2 cellular contexts compared by ENCODE assay signal in the genomic region with DNA sequence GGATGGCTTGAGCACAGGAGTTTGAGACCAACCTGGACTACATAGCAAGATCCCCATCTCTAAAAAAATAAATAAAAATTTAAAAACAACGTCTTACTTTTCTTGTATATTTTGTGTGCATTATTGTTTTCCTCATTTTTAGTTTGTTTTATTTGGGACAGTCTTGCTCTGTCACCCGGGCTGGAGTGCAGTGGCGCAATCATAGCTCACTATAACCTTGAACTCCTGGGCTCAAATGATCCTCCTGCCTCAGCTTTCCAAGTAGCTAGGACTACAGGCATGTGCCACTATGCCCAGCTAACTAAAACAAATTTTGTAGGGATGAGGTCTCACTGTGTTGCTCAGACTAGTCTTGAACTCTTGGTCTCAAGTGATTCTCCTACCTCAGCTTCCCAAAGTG.
TF ChIP-seq lines count a peak whose summit lies in the region.

No MANE protein-coding gene starts in this region.

TF ChIP-seq in K562, 482 proteins besides CTCF, POLR2A, EP300 and RAD21:
- TF ChIP-seq, protein P1, sequence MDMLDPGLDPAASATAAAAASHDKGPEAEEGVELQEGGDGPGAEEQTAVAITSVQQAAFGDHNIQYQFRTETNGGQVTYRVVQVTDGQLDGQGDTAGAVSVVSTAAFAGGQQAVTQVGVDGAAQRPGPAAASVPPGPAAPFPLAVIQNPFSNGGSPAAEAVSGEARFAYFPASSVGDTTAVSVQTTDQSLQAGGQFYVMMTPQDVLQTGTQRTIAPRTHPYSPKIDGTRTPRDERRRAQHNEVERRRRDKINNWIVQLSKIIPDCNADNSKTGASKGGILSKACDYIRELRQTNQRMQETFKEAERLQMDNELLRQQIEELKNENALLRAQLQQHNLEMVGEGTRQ (CRISPR knock-in tag; IDR thresholded peaks at IDR 0.05) = no peak
- no peak for TF ChIP-seq NEUROD1 (IDR thresholded peaks at IDR 0.05; ENCODE audit: borderline replicate concordance, low read depth, low read length, partially characterized antibody)
- no peak for TF ChIP-seq POU5F1 (IDR thresholded peaks at IDR 0.05; ENCODE audit: borderline replicate concordance, low read depth, low read length, partially characterized antibody)
- TF ChIP-seq, protein P2, sequence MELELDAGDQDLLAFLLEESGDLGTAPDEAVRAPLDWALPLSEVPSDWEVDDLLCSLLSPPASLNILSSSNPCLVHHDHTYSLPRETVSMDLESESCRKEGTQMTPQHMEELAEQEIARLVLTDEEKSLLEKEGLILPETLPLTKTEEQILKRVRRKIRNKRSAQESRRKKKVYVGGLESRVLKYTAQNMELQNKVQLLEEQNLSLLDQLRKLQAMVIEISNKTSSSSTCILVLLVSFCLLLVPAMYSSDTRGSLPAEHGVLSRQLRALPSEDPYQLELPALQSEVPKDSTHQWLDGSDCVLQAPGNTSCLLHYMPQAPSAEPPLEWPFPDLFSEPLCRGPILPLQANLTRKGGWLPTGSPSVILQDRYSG (tag; conservative IDR thresholded peaks at IDR 0.05; ENCODE audit: low read depth) = no peak
- no peak for TF ChIP-seq RAD51 (IDR thresholded peaks at IDR 0.05; ENCODE audit: borderline replicate concordance, low read depth)
- no peak for TF ChIP-seq STAT5A (IDR thresholded peaks at IDR 0.05; ENCODE audit: borderline replicate concordance, low read length)
- no peak for TF ChIP-seq XRCC5 (IDR thresholded peaks at IDR 0.05; ENCODE audit: low read depth, low read length)
- no peak for TF ChIP-seq NBN (IDR thresholded peaks at IDR 0.05; ENCODE audit: low read depth)
- no peak for TF ChIP-seq ELF4 (CRISPR knock-in tag; IDR thresholded peaks at IDR 0.05)
- no peak for TF ChIP-seq MCM7 (IDR thresholded peaks at IDR 0.05)
- TF ChIP-seq ZSCAN29 (IDR thresholded peaks at IDR 0.05) = no peak
- no peak for TF ChIP-seq SMAD1 (IDR thresholded peaks at IDR 0.05; ENCODE audit: low read depth, low read length, partially characterized antibody)

TF ChIP-seq in liver, 16 proteins besides CTCF, POLR2A, EP300 and RAD21:
- no peak for TF ChIP-seq FOXA1 (IDR thresholded peaks at IDR 0.05)
- peak in 1 of 2 donors; percentile 33 for TF ChIP-seq EGR1 (IDR thresholded peaks at IDR 0.05; ENCODE audit: low read depth in 2 of 2)
- TF ChIP-seq, protein P3, sequence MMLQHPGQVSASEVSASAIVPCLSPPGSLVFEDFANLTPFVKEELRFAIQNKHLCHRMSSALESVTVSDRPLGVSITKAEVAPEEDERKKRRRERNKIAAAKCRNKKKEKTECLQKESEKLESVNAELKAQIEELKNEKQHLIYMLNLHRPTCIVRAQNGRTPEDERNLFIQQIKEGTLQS (IDR thresholded peaks at IDR 0.05) = peak; percentile 24
- peak; percentile 62 to 84 for TF ChIP-seq JUND (IDR thresholded peaks at IDR 0.05)
- TF ChIP-seq, protein P4, sequence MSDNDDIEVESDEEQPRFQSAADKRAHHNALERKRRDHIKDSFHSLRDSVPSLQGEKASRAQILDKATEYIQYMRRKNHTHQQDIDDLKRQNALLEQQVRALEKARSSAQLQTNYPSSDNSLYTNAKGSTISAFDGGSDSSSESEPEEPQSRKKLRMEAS (IDR thresholded peaks at IDR 0.05) = peak; percentile 80
- TF ChIP-seq SP1 (IDR thresholded peaks at IDR 0.05) = peak; percentile 67
- TF ChIP-seq FOXA2 (IDR thresholded peaks at IDR 0.05) = no peak
- TF ChIP-seq TAF1 (conservative IDR thresholded peaks at IDR 0.05) = no peak
- TF ChIP-seq YY1 (IDR thresholded peaks at IDR 0.05) = peak; percentile 46
- peak; percentile 90 to 94 for TF ChIP-seq HNF4A (conservative IDR thresholded peaks at IDR 0.05)
- TF ChIP-seq GABPA (IDR thresholded peaks at IDR 0.05 in 1 of 2, conservative IDR thresholded peaks at IDR 0.05 in 1 of 2) = no peak
- TF ChIP-seq NR2F2 (IDR thresholded peaks at IDR 0.05) = peak; percentile 32
- TF ChIP-seq, protein P5, sequence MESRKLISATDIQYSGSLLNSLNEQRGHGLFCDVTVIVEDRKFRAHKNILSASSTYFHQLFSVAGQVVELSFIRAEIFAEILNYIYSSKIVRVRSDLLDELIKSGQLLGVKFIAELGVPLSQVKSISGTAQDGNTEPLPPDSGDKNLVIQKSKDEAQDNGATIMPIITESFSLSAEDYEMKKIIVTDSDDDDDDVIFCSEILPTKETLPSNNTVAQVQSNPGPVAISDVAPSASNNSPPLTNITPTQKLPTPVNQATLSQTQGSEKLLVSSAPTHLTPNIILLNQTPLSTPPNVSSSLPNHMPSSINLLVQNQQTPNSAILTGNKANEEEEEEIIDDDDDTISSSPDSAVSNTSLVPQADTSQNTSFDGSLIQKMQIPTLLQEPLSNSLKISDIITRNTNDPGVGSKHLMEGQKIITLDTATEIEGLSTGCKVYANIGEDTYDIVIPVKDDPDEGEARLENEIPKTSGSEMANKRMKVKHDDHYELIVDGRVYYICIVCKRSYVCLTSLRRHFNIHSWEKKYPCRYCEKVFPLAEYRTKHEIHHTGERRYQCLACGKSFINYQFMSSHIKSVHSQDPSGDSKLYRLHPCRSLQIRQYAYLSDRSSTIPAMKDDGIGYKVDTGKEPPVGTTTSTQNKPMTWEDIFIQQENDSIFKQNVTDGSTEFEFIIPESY (IDR thresholded peaks at IDR 0.05) = peak; percentile 64
- peak; percentile 20 for TF ChIP-seq HNF4G (IDR thresholded peaks at IDR 0.05)
- peak; percentile 88 to 90 for TF ChIP-seq RXRA (IDR thresholded peaks at IDR 0.05)
- TF ChIP-seq, protein P6, sequence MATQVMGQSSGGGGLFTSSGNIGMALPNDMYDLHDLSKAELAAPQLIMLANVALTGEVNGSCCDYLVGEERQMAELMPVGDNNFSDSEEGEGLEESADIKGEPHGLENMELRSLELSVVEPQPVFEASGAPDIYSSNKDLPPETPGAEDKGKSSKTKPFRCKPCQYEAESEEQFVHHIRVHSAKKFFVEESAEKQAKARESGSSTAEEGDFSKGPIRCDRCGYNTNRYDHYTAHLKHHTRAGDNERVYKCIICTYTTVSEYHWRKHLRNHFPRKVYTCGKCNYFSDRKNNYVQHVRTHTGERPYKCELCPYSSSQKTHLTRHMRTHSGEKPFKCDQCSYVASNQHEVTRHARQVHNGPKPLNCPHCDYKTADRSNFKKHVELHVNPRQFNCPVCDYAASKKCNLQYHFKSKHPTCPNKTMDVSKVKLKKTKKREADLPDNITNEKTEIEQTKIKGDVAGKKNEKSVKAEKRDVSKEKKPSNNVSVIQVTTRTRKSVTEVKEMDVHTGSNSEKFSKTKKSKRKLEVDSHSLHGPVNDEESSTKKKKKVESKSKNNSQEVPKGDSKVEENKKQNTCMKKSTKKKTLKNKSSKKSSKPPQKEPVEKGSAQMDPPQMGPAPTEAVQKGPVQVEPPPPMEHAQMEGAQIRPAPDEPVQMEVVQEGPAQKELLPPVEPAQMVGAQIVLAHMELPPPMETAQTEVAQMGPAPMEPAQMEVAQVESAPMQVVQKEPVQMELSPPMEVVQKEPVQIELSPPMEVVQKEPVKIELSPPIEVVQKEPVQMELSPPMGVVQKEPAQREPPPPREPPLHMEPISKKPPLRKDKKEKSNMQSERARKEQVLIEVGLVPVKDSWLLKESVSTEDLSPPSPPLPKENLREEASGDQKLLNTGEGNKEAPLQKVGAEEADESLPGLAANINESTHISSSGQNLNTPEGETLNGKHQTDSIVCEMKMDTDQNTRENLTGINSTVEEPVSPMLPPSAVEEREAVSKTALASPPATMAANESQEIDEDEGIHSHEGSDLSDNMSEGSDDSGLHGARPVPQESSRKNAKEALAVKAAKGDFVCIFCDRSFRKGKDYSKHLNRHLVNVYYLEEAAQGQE (IDR thresholded peaks at IDR 0.05) = peak; percentile 61
